Comparison of ENCODE assay signal across 17 cellular contexts in the genomic region with DNA sequence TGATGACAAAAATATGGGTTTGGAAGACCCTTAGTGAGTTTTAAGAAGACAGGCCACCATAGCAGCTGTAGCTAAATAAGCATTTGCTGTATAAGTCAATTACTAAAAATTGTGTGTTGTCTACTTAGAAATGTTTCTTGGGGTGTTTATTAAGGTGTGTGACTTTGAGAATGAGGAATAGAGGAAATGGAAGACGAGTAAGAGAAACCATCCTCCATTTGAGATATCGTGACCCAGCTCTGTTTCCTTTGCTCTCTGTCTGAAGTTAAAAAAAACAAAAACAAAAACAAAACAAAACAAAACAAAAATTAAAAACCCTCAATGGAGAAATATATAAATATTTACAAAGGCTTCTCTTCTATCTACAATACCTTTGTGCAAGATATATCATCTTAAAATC. TPM values are rescaled to one million over a fixed set of nuclear protein-coding genes. Genes with fewer than 3 reads are reported as not detected.
DNase-seq lines count a peak whose midpoint lies in the region; ATAC-seq and TF ChIP-seq lines count a peak whose summit lies in the region.
"Had no signal": no experiment of that assay in that cellular context is flagged by ENCODE, and none has a peak within 500 bp of the region (broad histone marks: within the 10 kb centered on the region; RNA-seq: fewer than 3 reads in every experiment).

No MANE protein-coding gene starts in this region.

- H3K36me3 Mint-ChIP-seq in activated CD8-positive, alpha-beta memory T cell treated with anti-CD3 and anti-CD28 coated beads, Interleukin-2, amount 10 ng/mL, durations not matched to agents 7 days and 5 days: no peaks in the 10 kb centered on the region
- no peaks in the 10 kb centered on the region for H3K36me3 Mint-ChIP-seq in activated naive CD8-positive, alpha-beta T cell treated with anti-CD3 and anti-CD28 coated beads, Interleukin-2, amount 10 ng/mL, durations not matched to agents 7 days and 5 days
- no peaks in the 10 kb centered on the region for H3K36me3 Mint-ChIP-seq in stimulated activated memory B cell treated with anti-CD40 and anti-IgM and Interleukin-4, amounts not matched to agents 10 μg/mL and 1 μg/mL and 100 μg/mL, for 72 hours
- H3K36me3 Mint-ChIP-seq: WTC11 had no signal

- H3K9me3 Mint-ChIP-seq in activated CD8-positive, alpha-beta memory T cell treated with anti-CD3 and anti-CD28 coated beads, Interleukin-2, amount 10 ng/mL, durations not matched to agents 7 days and 5 days (ENCODE audit: low read depth): no peaks in the 10 kb centered on the region
- no peaks in the 10 kb centered on the region for H3K9me3 Mint-ChIP-seq in activated naive CD8-positive, alpha-beta T cell treated with anti-CD3 and anti-CD28 coated beads, Interleukin-2, amount 10 ng/mL, durations not matched to agents 7 days and 5 days
- H3K9me3 Mint-ChIP-seq in stimulated activated memory B cell treated with anti-CD40 and anti-IgM and Interleukin-4, amounts not matched to agents 10 μg/mL and 1 μg/mL and 100 μg/mL, for 72 hours: no peaks in the 10 kb centered on the region
- H3K9me3 Mint-ChIP-seq: WTC11 had no signal

- TF ChIP-seq POLR2A in NB4 (IDR thresholded peaks at IDR 0.05; ENCODE audit: extremely low read depth, insufficient read length): no peak

- CTCF ChIA-PET in activated CD8-positive, alpha-beta memory T cell treated with anti-CD3 and anti-CD28 coated beads, Interleukin-2, amount 10 ng/mL, durations not matched to agents 7 days and 5 days (lab: Charles Lee): interaction anchor here (1.2 to 14.0 kb wide), 5 partner anchors 9 to 140 kb away, joined by 4 to 167 read pairs (median 32); a partner anchor contains a TSS

- TF ChIP-seq CTCF in NB4 (IDR thresholded peaks at IDR 0.05; ENCODE audit: low read depth, low read length): no peak

- H3K4me1 Mint-ChIP-seq in activated CD8-positive, alpha-beta memory T cell treated with anti-CD3 and anti-CD28 coated beads, Interleukin-2, amount 10 ng/mL, durations not matched to agents 7 days and 5 days: peaks cover 80% of the 10 kb centered on the region
- peaks cover 65% of the 10 kb centered on the region for H3K4me1 Mint-ChIP-seq in activated naive CD8-positive, alpha-beta T cell treated with anti-CD3 and anti-CD28 coated beads, Interleukin-2, amount 10 ng/mL, durations not matched to agents 7 days and 5 days
- H3K4me1 Mint-ChIP-seq in stimulated activated memory B cell treated with anti-CD40 and anti-IgM and Interleukin-4, amounts not matched to agents 10 μg/mL and 1 μg/mL and 100 μg/mL, for 72 hours: peaks cover 76% of the 10 kb centered on the region

- peak overlapping the region; percentile 75 for H3K4me3 Mint-ChIP-seq in activated CD8-positive, alpha-beta memory T cell treated with anti-CD3 and anti-CD28 coated beads, Interleukin-2, amount 10 ng/mL, durations not matched to agents 7 days and 5 days
- H3K4me3 Mint-ChIP-seq in activated naive CD8-positive, alpha-beta T cell treated with anti-CD3 and anti-CD28 coated beads, Interleukin-2, amount 10 ng/mL, durations not matched to agents 7 days and 5 days: peak overlapping the region; percentile 87
- peak overlapping the region; percentile 54 for H3K4me3 Mint-ChIP-seq in stimulated activated memory B cell treated with anti-CD40 and anti-IgM and Interleukin-4, amounts not matched to agents 10 μg/mL and 1 μg/mL and 100 μg/mL, for 72 hours
- H3K4me3 Mint-ChIP-seq: WTC11 had no signal

- ATAC-seq in activated CD8-positive, alpha-beta memory T cell treated with anti-CD3 and anti-CD28 coated beads, Interleukin-2, amount 10 ng/mL, durations not matched to agents 7 days and 5 days: no peak
- ATAC-seq in activated naive CD8-positive, alpha-beta T cell treated with anti-CD3 and anti-CD28 coated beads, Interleukin-2, amount 10 ng/mL, durations not matched to agents 7 days and 5 days (ENCODE audit: low read depth): no peak
- no peak for ATAC-seq in stimulated activated memory B cell treated with anti-CD40 and anti-IgM and Interleukin-4, amounts not matched to agents 10 μg/mL and 1 μg/mL and 100 μg/mL, for 72 hours
- ATAC-seq in HG03354 (IDR thresholded peaks at IDR 0.05; ENCODE audit: poor library complexity, severe bottlenecking, unreplicated experiment): no peak
- ATAC-seq: A549, left cardiac atrium, Panc1, WTC11 had no signal

- H3K27me3 Mint-ChIP-seq in activated CD8-positive, alpha-beta memory T cell treated with anti-CD3 and anti-CD28 coated beads, Interleukin-2, amount 10 ng/mL, durations not matched to agents 7 days and 5 days: no peaks in the 10 kb centered on the region
- H3K27me3 Mint-ChIP-seq in activated naive CD8-positive, alpha-beta T cell treated with anti-CD3 and anti-CD28 coated beads, Interleukin-2, amount 10 ng/mL, durations not matched to agents 7 days and 5 days: no peaks in the 10 kb centered on the region
- no peaks in the 10 kb centered on the region for H3K27me3 Mint-ChIP-seq in stimulated activated memory B cell treated with anti-CD40 and anti-IgM and Interleukin-4, amounts not matched to agents 10 μg/mL and 1 μg/mL and 100 μg/mL, for 72 hours
- H3K27me3 Mint-ChIP-seq: progenitor cell of endocrine pancreas had no signal

- no peak for DNase-seq in activated CD8-positive, alpha-beta memory T cell treated with anti-CD3 and anti-CD28 coated beads, Interleukin-2, amount 10 ng/mL, durations not matched to agents 7 days and 5 days
- DNase-seq in activated CD8-positive, alpha-beta memory T cell treated with anti-CD3 and anti-CD28 coated beads, Interleukin-2, amount 50 U/mL, for 4 hours: no peak
- DNase-seq in NB4 (ENCODE audit: low read depth): no peak
- no peak for DNase-seq in activated naive CD8-positive, alpha-beta T cell treated with anti-CD3 and anti-CD28 coated beads, Interleukin-2, amount 10 ng/mL, durations not matched to agents 7 days and 5 days
- no peak for DNase-seq in NCI-H1694 treated with DMSO at 0.1 percent for 48 hours (lab: John Stamatoyannopoulos, UW)
- no peak for DNase-seq in activated gamma-delta T cell treated with Interleukin-2 at 50 U/mL for 16 hours
- DNase-seq: Caco-2, left cardiac atrium, NCI-H187 treated with DMSO at 0.1 percent for 48 hours, NCI-H510A treated with DMSO at 0.1 percent for 48 hours had no signal

- peak overlapping the region; percentile 96 for H3K27ac Mint-ChIP-seq in activated CD8-positive, alpha-beta memory T cell treated with anti-CD3 and anti-CD28 coated beads, Interleukin-2, amount 10 ng/mL, durations not matched to agents 7 days and 5 days
- peak overlapping the region; percentile 98 for H3K27ac Mint-ChIP-seq in activated naive CD8-positive, alpha-beta T cell treated with anti-CD3 and anti-CD28 coated beads, Interleukin-2, amount 10 ng/mL, durations not matched to agents 7 days and 5 days
- peak overlapping the region; percentile 98 for H3K27ac Mint-ChIP-seq in stimulated activated memory B cell treated with anti-CD40 and anti-IgM and Interleukin-4, amounts not matched to agents 10 μg/mL and 1 μg/mL and 100 μg/mL, for 72 hours
- H3K27ac Mint-ChIP-seq: progenitor cell of endocrine pancreas, WTC11 had no signal

- H3K4me3 ChIP-seq in NB4 (ENCODE audit: low read depth, low read length): peak overlapping the region; percentile 41
- H3K4me3 ChIP-seq: A549 had no signal

- POLR2A ChIA-PET in activated naive CD8-positive, alpha-beta T cell treated with anti-CD3 and anti-CD28 coated beads, Interleukin-2, amount 10 ng/mL, durations not matched to agents 7 days and 5 days (lab: Charles Lee): interaction anchor here (0.9 to 13.8 kb wide), 12 partner anchors 10 to 401 kb away, joined by 3 to 768 read pairs (median 4); a partner anchor contains a TSS

RNA-seq across cellular contexts. Expression of a gene that starts 41.7 kb away (rescaled TPM):
- not detected for total RNA-seq in activated CD8-positive, alpha-beta memory T cell treated with anti-CD3 and anti-CD28 coated beads, Interleukin-2, amount 10 ng/mL, durations not matched to agents 7 days and 5 days
- not detected for total RNA-seq in activated naive CD8-positive, alpha-beta T cell treated with anti-CD3 and anti-CD28 coated beads, Interleukin-2, amount 10 ng/mL, durations not matched to agents 7 days and 5 days
- total RNA-seq: Caco-2, left cardiac atrium, LHCN-M2, progenitor cell of endocrine pancreas had no signal
